8 cellular contexts compared by ENCODE assay signal in the genomic region with DNA sequence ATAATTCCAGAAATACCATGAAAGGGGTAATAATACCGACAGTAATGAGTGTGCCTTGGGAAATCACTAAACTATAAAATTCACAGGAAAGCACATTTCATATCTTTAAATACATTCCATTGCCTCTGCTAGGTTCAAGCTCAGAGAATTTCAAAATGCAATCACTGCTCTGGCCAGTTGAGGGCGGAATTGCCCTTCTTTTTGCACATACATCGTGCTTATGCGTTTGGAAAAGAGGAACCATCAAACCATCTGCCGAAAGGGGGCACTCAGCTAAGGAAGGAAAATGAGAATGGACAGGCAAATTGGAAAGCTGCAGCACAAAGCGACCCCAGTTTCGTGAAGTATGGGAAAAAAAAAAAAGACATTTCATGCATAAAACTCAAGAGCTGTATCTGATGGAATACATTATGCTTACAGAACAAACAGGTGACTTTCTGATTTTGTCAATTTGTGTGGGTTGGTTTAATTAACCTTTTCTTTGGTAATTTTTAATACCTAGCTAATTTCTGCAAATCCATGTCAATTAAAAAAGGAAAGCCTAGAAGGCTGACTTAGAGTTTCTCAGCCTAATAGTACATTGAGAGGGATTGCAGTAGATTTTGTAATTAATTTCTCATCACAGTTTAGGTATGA.
DNase-seq lines count a peak whose midpoint lies in the region; ATAC-seq and TF ChIP-seq lines count a peak whose summit lies in the region.

No MANE protein-coding gene starts in this region.

- H3K9me3 Mint-ChIP-seq in activated naive CD8-positive, alpha-beta T cell treated with anti-CD3 and anti-CD28 coated beads, Interleukin-2, amount 50 U/mL, for 24 hours: no peaks in the 10 kb centered on the region
- peaks cover 0 to 5% of the 10 kb centered on the region in 2 donors for H3K9me3 Mint-ChIP-seq in natural killer cell

- intact Hi-C loops in left ventricle myocardium inferior (cut with micrococcal nuclease): no loop called here
- intact Hi-C loops in natural killer cell (cut with micrococcal nuclease): no loop called here

- H3K27ac Mint-ChIP-seq in activated naive CD8-positive, alpha-beta T cell treated with anti-CD3 and anti-CD28 coated beads, Interleukin-2, amount 50 U/mL, for 24 hours: no peak overlapping the region
- no peak overlapping the region for H3K27ac Mint-ChIP-seq in natural killer cell

- H3K4me1 Mint-ChIP-seq in activated naive CD8-positive, alpha-beta T cell treated with anti-CD3 and anti-CD28 coated beads, Interleukin-2, amount 50 U/mL, for 24 hours: no peaks in the 10 kb centered on the region
- no peaks in the 10 kb centered on the region for H3K4me1 Mint-ChIP-seq in natural killer cell

- no peak overlapping the region for H3K27ac ChIP-seq in left ventricle myocardium inferior (replicated peaks)

- no peaks in the 10 kb centered on the region for H3K4me1 ChIP-seq in left ventricle myocardium inferior

- ATAC-seq in activated naive CD8-positive, alpha-beta T cell treated with anti-CD3 and anti-CD28 coated beads, Interleukin-2, amount 50 U/mL, for 24 hours: no peak
- no peak for ATAC-seq in natural killer cell

- H3K27me3 Mint-ChIP-seq in activated naive CD8-positive, alpha-beta T cell treated with anti-CD3 and anti-CD28 coated beads, Interleukin-2, amount 50 U/mL, for 24 hours: no peaks in the 10 kb centered on the region
- no peaks in the 10 kb centered on the region for H3K27me3 Mint-ChIP-seq in natural killer cell (ENCODE audit: low read depth in 2 of 2)

- H3K4me3 Mint-ChIP-seq in activated naive CD8-positive, alpha-beta T cell treated with anti-CD3 and anti-CD28 coated beads, Interleukin-2, amount 50 U/mL, for 24 hours: no peak overlapping the region
- no peak overlapping the region for H3K4me3 Mint-ChIP-seq in natural killer cell

- H3K27me3 ChIP-seq in left ventricle myocardium inferior (ENCODE audit: low read depth): peaks cover 5% of the 10 kb centered on the region

- H3K36me3 ChIP-seq in left ventricle myocardium inferior: no peaks in the 10 kb centered on the region

- no peaks in the 10 kb centered on the region for H3K9me3 ChIP-seq in left ventricle myocardium inferior (replicated peaks)

- TF ChIP-seq CTCF in GM12873 (IDR thresholded peaks at IDR 0.05; ENCODE audit: insufficient read depth, low read depth, low read length, missing control alignments) (peak; percentile 88), left ventricle myocardium inferior (IDR thresholded peaks at IDR 0.05; ENCODE audit: borderline replicate concordance) (peak; percentile 76), retinal pigment epithelial cell (conservative IDR thresholded peaks at IDR 0.05; ENCODE audit: low read depth, low read length) (peak; percentile 99), natural killer cell (IDR thresholded peaks at IDR 0.05) (no peak)

- H3K36me3 Mint-ChIP-seq in activated naive CD8-positive, alpha-beta T cell treated with anti-CD3 and anti-CD28 coated beads, Interleukin-2, amount 50 U/mL, for 24 hours (ENCODE audit: low read depth): no peaks in the 10 kb centered on the region
- H3K36me3 Mint-ChIP-seq in natural killer cell: no peaks in the 10 kb centered on the region

- no peak overlapping the region for H3K4me3 ChIP-seq in Jurkat, Clone E6-1 (ENCODE audit: low read length)
- no peak overlapping the region for H3K4me3 ChIP-seq in left ventricle myocardium inferior
- no peak overlapping the region for H3K4me3 ChIP-seq in retinal pigment epithelial cell (ENCODE audit: low read length)

- DNase-seq in H4 (ENCODE audit: low spot score) (peak; percentile 51), NOMO-1 treated with DMSO at 0.1 percent for 48 hours (lab: John Stamatoyannopoulos, UW; ENCODE audit: unreplicated experiment) (peak; percentile 75), left ventricle myocardium inferior (peak; percentile 16), retinal pigment epithelial cell (ENCODE audit: low read depth) (peak; percentile 47), natural killer cell (no peak)
- DNase-seq in Jurkat, Clone E6-1 (ENCODE audit: low read depth, low spot score): peak; percentile 44
- DNase-seq in activated naive CD8-positive, alpha-beta T cell treated with anti-CD3 and anti-CD28 coated beads, Interleukin-2, amount 50 U/mL, for 24 hours: peak; percentile 51
